ENCODE assay signal across 8 cellular contexts in genomic region chr7:41979834-41980307, GRCh38.
DNase-seq lines count a peak whose midpoint lies in the region; ATAC-seq and TF ChIP-seq lines count a peak whose summit lies in the region.

No MANE protein-coding gene starts in this region.

- H3K9ac ChIP-seq in rectal smooth muscle tissue (ENCODE audit: low read length) = no peak overlapping the region

- POLR2A ChIA-PET in activated CD4-positive, alpha-beta T cell treated with anti-CD3 and anti-CD28 coated beads for 36 hours (lab: Charles Lee) = no interaction called here
- POLR2A ChIA-PET in activated CD4-positive, alpha-beta T cell treated with anti-CD3 and anti-CD28 coated beads, Interleukin-2, amount 10 ng/mL, durations not matched to agents 7 days and 5 days (lab: Charles Lee) = no interaction called here
- POLR2A ChIA-PET in PC-9 (lab: Charles Lee; ENCODE audit: unreplicated experiment) = interaction anchor here (0.5 kb wide), 1 partner anchor 39 kb away, joined by 4 read pairs; no protein-coding TSS in a partner anchor

- no peaks in the 10 kb centered on the region for H3K9me3 ChIP-seq in PC-9 (ENCODE audit: insufficient read depth, low read depth)

- H3K36me3 Mint-ChIP-seq in activated CD4-positive, alpha-beta T cell treated with anti-CD3 and anti-CD28 coated beads for 36 hours (ENCODE audit: low read depth) = no peaks in the 10 kb centered on the region
- H3K36me3 Mint-ChIP-seq in activated CD4-positive, alpha-beta T cell treated with anti-CD3 and anti-CD28 coated beads, Interleukin-2, amount 10 ng/mL, durations not matched to agents 7 days and 5 days (ENCODE audit: low read depth) = no peaks in the 10 kb centered on the region

- no peak overlapping the region for H2AFZ ChIP-seq in PC-9

- no peaks in the 10 kb centered on the region for H3K4me1 Mint-ChIP-seq in activated CD4-positive, alpha-beta T cell treated with anti-CD3 and anti-CD28 coated beads for 36 hours
- no peaks in the 10 kb centered on the region for H3K4me1 Mint-ChIP-seq in activated CD4-positive, alpha-beta T cell treated with anti-CD3 and anti-CD28 coated beads, Interleukin-2, amount 10 ng/mL, durations not matched to agents 7 days and 5 days

- H3K27me3 Mint-ChIP-seq in activated CD4-positive, alpha-beta T cell treated with anti-CD3 and anti-CD28 coated beads for 36 hours = peaks cover 10% of the 10 kb centered on the region
- peaks cover 19% of the 10 kb centered on the region for H3K27me3 Mint-ChIP-seq in activated CD4-positive, alpha-beta T cell treated with anti-CD3 and anti-CD28 coated beads, Interleukin-2, amount 10 ng/mL, durations not matched to agents 7 days and 5 days

- H3K4me3 ChIP-seq in PC-9 (no peak overlapping the region), fibroblast of the aortic adventitia (ENCODE audit: low read depth, low read length) (no peak overlapping the region), rectal smooth muscle tissue (ENCODE audit: low read length) (no peak overlapping the region)

- no peaks in the 10 kb centered on the region for H4K20me1 ChIP-seq in PC-9 (ENCODE audit: insufficient read depth)

- intact Hi-C loops in activated CD4-positive, alpha-beta T cell treated with anti-CD3 and anti-CD28 coated beads for 36 hours (cut with DNase I, micrococcal nuclease) = loop anchor here in 1 of 2 experiments (5.0 to 10.0 kb wide), 2 partner anchors 865 to 897 kb away; no protein-coding TSS in a partner anchor
- intact Hi-C loops in PC-9 (cut with micrococcal nuclease; ENCODE audit: unreplicated experiment) = loop anchor here (5.0 kb wide), 2 partner anchors 852 to 907 kb away; no protein-coding TSS in a partner anchor

- H3K27me3 ChIP-seq in PC-9 (ENCODE audit: insufficient read depth, low read depth) (peaks cover 78% of the 10 kb centered on the region), rectal smooth muscle tissue (ENCODE audit: control insufficient read depth, insufficient read depth, low read length) (no peaks in the 10 kb centered on the region)

- no peak overlapping the region for H3K4me2 ChIP-seq in PC-9

- H3K9me2 ChIP-seq in PC-9 (ENCODE audit: insufficient read depth) = no peaks in the 10 kb centered on the region

- CTCF ChIA-PET in activated CD4-positive, alpha-beta T cell treated with anti-CD3 and anti-CD28 coated beads for 36 hours (lab: Charles Lee) = interaction anchor here (0.6 to 1.3 kb wide), 8 partner anchors 8 to 915 kb away, joined by 3 to 4 read pairs (median 3); no protein-coding TSS in a partner anchor
- CTCF ChIA-PET in activated CD4-positive, alpha-beta T cell treated with anti-CD3 and anti-CD28 coated beads, Interleukin-2, amount 10 ng/mL, durations not matched to agents 7 days and 5 days (lab: Charles Lee) = no interaction called here
- CTCF ChIA-PET in PC-9 (lab: Charles Lee) = interaction anchor here (0.7 kb wide), 1 partner anchor 671 kb away, joined by 3 read pairs; no protein-coding TSS in a partner anchor

- no peaks in the 10 kb centered on the region for H3K9me3 Mint-ChIP-seq in activated CD4-positive, alpha-beta T cell treated with anti-CD3 and anti-CD28 coated beads for 36 hours (ENCODE audit: low read depth)
- H3K9me3 Mint-ChIP-seq in activated CD4-positive, alpha-beta T cell treated with anti-CD3 and anti-CD28 coated beads, Interleukin-2, amount 10 ng/mL, durations not matched to agents 7 days and 5 days = no peaks in the 10 kb centered on the region

- TF ChIP-seq CTCF in PC-9 (conservative IDR thresholded peaks at IDR 0.05) (peak; percentile 84), fibroblast of the aortic adventitia (IDR thresholded peaks at IDR 0.05; ENCODE audit: insufficient read depth, low read length) (peak; percentile 91)

- no peaks in the 10 kb centered on the region for H3K79me2 ChIP-seq in PC-9 (ENCODE audit: low read depth)

- H3K36me3 ChIP-seq in PC-9 (ENCODE audit: low read depth) (no peaks in the 10 kb centered on the region), rectal smooth muscle tissue (ENCODE audit: control insufficient read depth, insufficient read depth, low read length) (no peaks in the 10 kb centered on the region)

- H3F3A ChIP-seq in PC-9 (ENCODE audit: insufficient read depth, low read depth) = no peaks in the 10 kb centered on the region

- H3K4me1 ChIP-seq in PC-9 (replicated peaks; ENCODE audit: insufficient read depth) (no peaks in the 10 kb centered on the region), rectal smooth muscle tissue (ENCODE audit: control insufficient read depth, insufficient read depth, low read length) (peaks cover 37% of the 10 kb centered on the region)

- no peak for ATAC-seq in activated CD4-positive, alpha-beta T cell treated with anti-CD3 and anti-CD28 coated beads for 36 hours
- ATAC-seq in GM21367 (IDR thresholded peaks at IDR 0.05; ENCODE audit: unreplicated experiment) = no peak

- no TSS peak for BruUV-seq in PC-9 (replicated peaks; lab: Mats Ljungman, UMichigan)

- H3K27ac ChIP-seq in PC-9 = no peak overlapping the region
- H3K27ac ChIP-seq in rectal smooth muscle tissue (ENCODE audit: low read depth, low read length) = peak overlapping the region; percentile 72

- peak; percentile 26 for DNase-seq in activated CD4-positive, alpha-beta T cell treated with anti-CD3 and anti-CD28 coated beads for 36 hours
- no peak for DNase-seq in activated CD4-positive, alpha-beta T cell treated with anti-CD3 and anti-CD28 coated beads, Interleukin-2, amount 10 ng/mL, durations not matched to agents 7 days and 5 days
- DNase-seq in PC-9 = no peak
- peak; percentile 82 for DNase-seq in fibroblast of the aortic adventitia (ENCODE audit: low read depth)
- no peak for DNase-seq in activated gamma-delta T cell (lab: John Stamatoyannopoulos, UW)
- no peak for DNase-seq in globus pallidus (ENCODE audit: low spot score)

- H3K4me3 Mint-ChIP-seq in activated CD4-positive, alpha-beta T cell treated with anti-CD3 and anti-CD28 coated beads for 36 hours = no peak overlapping the region
- no peak overlapping the region for H3K4me3 Mint-ChIP-seq in activated CD4-positive, alpha-beta T cell treated with anti-CD3 and anti-CD28 coated beads, Interleukin-2, amount 10 ng/mL, durations not matched to agents 7 days and 5 days

- no peak overlapping the region for H3K27ac Mint-ChIP-seq in activated CD4-positive, alpha-beta T cell treated with anti-CD3 and anti-CD28 coated beads for 36 hours
- H3K27ac Mint-ChIP-seq in activated CD4-positive, alpha-beta T cell treated with anti-CD3 and anti-CD28 coated beads, Interleukin-2, amount 10 ng/mL, durations not matched to agents 7 days and 5 days = no peak overlapping the region

Comparison
In these comparisons a context has a peak if more than half of its experiments do, and no peak if none do; other contexts are left out.
1. DNase-seq: peak in activated CD4-positive, alpha-beta T cell treated with anti-CD3 and anti-CD28 coated beads for 36 hours (single experiment) and fibroblast of the aortic adventitia (single experiment); none in activated CD4-positive, alpha-beta T cell treated with anti-CD3 and anti-CD28 coated beads, Interleukin-2, amount 10 ng/mL, durations not matched to agents 7 days and 5 days (single experiment), PC-9 (0 of 2), activated gamma-delta T cell (single experiment) and globus pallidus (single experiment).